ENCODE assay signal across 23 cellular contexts in genomic region chr1:20712210-20712577, GRCh38. TPM values are rescaled to one million over a fixed set of nuclear protein-coding genes. Genes with fewer than 3 reads are reported as not detected.
DNase-seq lines count a peak whose midpoint lies in the region; ATAC-seq and TF ChIP-seq lines count a peak whose summit lies in the region.
"Had no signal": no experiment of that assay in that cellular context is flagged by ENCODE, and none has a peak within 500 bp of the region (broad histone marks: within the 10 kb centered on the region; RNA-seq: fewer than 3 reads in every experiment).

No MANE protein-coding gene starts in this region.

- H3K36me3 Mint-ChIP-seq in activated naive CD4-positive, alpha-beta T cell treated with anti-CD3 and anti-CD28 coated beads, Interleukin-2, amount 50 U/mL, for 72 hours: no peaks in the 10 kb centered on the region
- no peaks in the 10 kb centered on the region for H3K36me3 Mint-ChIP-seq in glutamatergic neuron (ENCODE audit: unreplicated experiment)
- H3K36me3 Mint-ChIP-seq: activated naive CD8-positive, alpha-beta T cell; mesothelial cell of epicardium had no signal

- no peak for DNase-seq in activated naive CD4-positive, alpha-beta T cell treated with anti-CD3 and anti-CD28 coated beads, Interleukin-2, amount 50 U/mL, for 72 hours (ENCODE audit: low spot score in 2 of 2)
- no peak for DNase-seq in activated naive CD4-positive, alpha-beta T cell (lab: John Stamatoyannopoulos, UW)
- DNase-seq in SJCRH30 (no peak), glutamatergic neuron (no peak), transverse colon (no peak)
- DNase-seq: activated CD4-positive, alpha-beta T cell treated with anti-CD3 and anti-CD28 coated beads, Interleukin-2, amount 50 U/mL, for 4 hours; activated CD8-positive, alpha-beta memory T cell treated with anti-CD3 and anti-CD28 coated beads, Interleukin-2, amount 50 U/mL, for 48 hours; GDM1; naive thymus-derived CD8-positive, alpha-beta T cell; NCI-H2227 treated with DMSO at 0.1 percent for 48 hours; RPMI8226; stimulated activated CD4-positive, alpha-beta T cell treated with anti-CD3 and anti-CD28 coated beads, Interleukin-1b, Interleukin-23, amount 100 ng/mL, for 48 hours; stimulated activated CD8-positive, alpha-beta memory T cell treated with anti-CD3 and anti-CD28 coated beads, Interleukin-4, amount 100 ng/mL, for 48 hours had no signal

- peak overlapping the region; percentile 95 for H3K27ac ChIP-seq in SJCRH30
- peak overlapping the region; percentile 48 for H3K27ac ChIP-seq in temporal lobe (ENCODE audit: low read depth, low read length)
- H3K27ac ChIP-seq in transverse colon: no peak overlapping the region
- H3K27ac ChIP-seq: BLaER1, KMS-11, skin epidermis, tibial nerve had no signal

- TF ChIP-seq CTCF in glutamatergic neuron (IDR thresholded peaks at IDR 0.05; ENCODE audit: partially characterized antibody, unreplicated experiment) (no peak), transverse colon (IDR thresholded peaks at IDR 0.05) (no peak)

- H3K9me3 Mint-ChIP-seq in activated naive CD4-positive, alpha-beta T cell treated with anti-CD3 and anti-CD28 coated beads, Interleukin-2, amount 50 U/mL, for 72 hours: no peaks in the 10 kb centered on the region
- H3K9me3 Mint-ChIP-seq in glutamatergic neuron (ENCODE audit: unreplicated experiment): peaks cover 21% of the 10 kb centered on the region
- H3K9me3 Mint-ChIP-seq: activated T-helper 2 cell treated with anti-CD3 and anti-CD28 coated beads, Interferon-gamma antibody, Interleukin-2, Interleukin-4, amounts not matched to agents 10 μg/mL and 5 μg/mL and 100 μg/mL, durations not matched to agents 14 hours and 24 hours and 36 hours; mesothelial cell of epicardium had no signal

- ATAC-seq in activated naive CD4-positive, alpha-beta T cell treated with anti-CD3 and anti-CD28 coated beads, Interleukin-2, amount 50 U/mL, for 72 hours: peak; percentile 38 to 57
- no peak for ATAC-seq in HG03139 (IDR thresholded peaks at IDR 0.05; ENCODE audit: unreplicated experiment)
- ATAC-seq: naive thymus-derived CD8-positive, alpha-beta T cell had no signal

- H3K4me3 ChIP-seq in SJCRH30: no peak overlapping the region
- H3K4me3 ChIP-seq in transverse colon: no peak overlapping the region
- H3K4me3 ChIP-seq: BLaER1, skin epidermis, tibial nerve had no signal

- peaks cover 20% of the 10 kb centered on the region for H3K27me3 Mint-ChIP-seq in glutamatergic neuron (ENCODE audit: unreplicated experiment)

- H3K4me1 Mint-ChIP-seq in glutamatergic neuron (ENCODE audit: low read depth, unreplicated experiment): peaks cover 18% of the 10 kb centered on the region
- H3K4me1 Mint-ChIP-seq: mesothelial cell of epicardium had no signal

- H3K36me3 ChIP-seq in SJCRH30 (no peaks in the 10 kb centered on the region), transverse colon (no peaks in the 10 kb centered on the region)
- H3K36me3 ChIP-seq: BLaER1, tibial nerve had no signal

- H3K27ac Mint-ChIP-seq in activated naive CD4-positive, alpha-beta T cell treated with anti-CD3 and anti-CD28 coated beads, Interleukin-2, amount 50 U/mL, for 72 hours: no peak overlapping the region
- peak overlapping the region; percentile 96 for H3K27ac Mint-ChIP-seq in glutamatergic neuron (ENCODE audit: unreplicated experiment)
- H3K27ac Mint-ChIP-seq: activated naive CD8-positive, alpha-beta T cell; activated T-helper 2 cell treated with anti-CD3 and anti-CD28 coated beads, Interferon-gamma antibody, Interleukin-2, Interleukin-4, amounts not matched to agents 10 μg/mL and 5 μg/mL and 100 μg/mL, durations not matched to agents 14 hours and 24 hours and 36 hours; mesothelial cell of epicardium; naive thymus-derived CD8-positive, alpha-beta T cell had no signal

- in situ Hi-C loops in transverse colon (cut with MboI; ENCODE audit: low pct_ligation_motif_present in 1 of 4, low pct_unique_long_range_greater_than_20kb in 1 of 4, low sequenced_read_pairs in 3 of 4): no loop called here

- 89% methylated on average over 6 of the region's 6 CpGs; no CpG with 5 or more reads in 1 of the 2 donors for whole genome bisulfite sequencing in transverse colon (ENCODE audit: low coverage in 1 of 2), 2 donors

- H3K27me3 ChIP-seq in SJCRH30 (no peaks in the 10 kb centered on the region), transverse colon (peaks cover 22% of the 10 kb centered on the region)

- TF ChIP-seq POLR2A in transverse colon (IDR thresholded peaks at IDR 0.05): no peak

- intact Hi-C loops in transverse colon (cut with DNase I; ENCODE audit: low total_unique reads): no loop called here

- no peak overlapping the region for H3K4me3 Mint-ChIP-seq in glutamatergic neuron (ENCODE audit: unreplicated experiment)
- H3K4me3 Mint-ChIP-seq: activated naive CD8-positive, alpha-beta T cell; mesothelial cell of epicardium; naive thymus-derived CD8-positive, alpha-beta T cell had no signal

- H3K9me3 ChIP-seq in SJCRH30 (replicated peaks) (no peaks in the 10 kb centered on the region), transverse colon (no peaks in the 10 kb centered on the region)
- H3K9me3 ChIP-seq: BLaER1, tibial nerve had no signal

- TF ChIP-seq EP300 in transverse colon (IDR thresholded peaks at IDR 0.05; ENCODE audit: low read depth): no peak

- peaks cover 29% of the 10 kb centered on the region for H3K4me1 ChIP-seq in SJCRH30
- peaks cover under 1 to 4% (median 2%) of the 10 kb centered on the region in 4 donors for H3K4me1 ChIP-seq in transverse colon

RNA-seq across cellular contexts. Expression of gene KIF17, which starts 5.6 kb away (rescaled TPM):
- 1 to 10 TPM in 1 of 2 donors, under 1 TPM in 1; 0.18 to 1.0 TPM for total RNA-seq in activated naive CD4-positive, alpha-beta T cell treated with anti-CD3 and anti-CD28 coated beads, Interleukin-2, amount 50 U/mL, for 72 hours
- 0.06 and 0.10 TPM in 2 replicates for total RNA-seq in SJCRH30 (2014; rRNA removed; shearing (Covaris generic))
- total RNA-seq in glutamatergic neuron (ENCODE audit: unreplicated experiment) (1.6 TPM), temporal lobe (5.2 TPM), transverse colon (10 to 100 TPM in 1 of 4 donors, under 1 TPM in 2, not detected in 1; 0.27 to 21.1 (median 0.79) TPM)
- total RNA-seq: naive thymus-derived CD8-positive, alpha-beta T cell; T-helper 1 cell treated with Interleukin-12 subunit alpha and Interleukin-12 subunit beta and Interleukin-4 antibody, amounts not matched to agents 30 ng/mL and 1 ng/mL, for 36 hours had no signal

RNA-seq across cellular contexts. Expression of gene SH2D5, which starts 20.3 kb away (rescaled TPM):
- under 1 TPM in 1 of 2 donors, not detected in 1; 0.66 TPM for total RNA-seq in activated naive CD4-positive, alpha-beta T cell treated with anti-CD3 and anti-CD28 coated beads, Interleukin-2, amount 50 U/mL, for 72 hours
- total RNA-seq in SJCRH30 (2014; rRNA removed; shearing (Covaris generic)): 8.4 and 10.7 TPM in 2 replicates
- total RNA-seq in glutamatergic neuron (ENCODE audit: unreplicated experiment) (1.2 TPM), temporal lobe (0.49 TPM), transverse colon (under 1 TPM in 1 of 4 donors, not detected in 3; 0.37 TPM)
- total RNA-seq: naive thymus-derived CD8-positive, alpha-beta T cell; tibial nerve had no signal

RNA-seq across cellular contexts. Expression of gene DDOST, which starts 51.0 kb away (rescaled TPM):
- 100 to 1,000 TPM; 140 to 184 TPM for total RNA-seq in activated naive CD4-positive, alpha-beta T cell treated with anti-CD3 and anti-CD28 coated beads, Interleukin-2, amount 50 U/mL, for 72 hours
- total RNA-seq in SJCRH30 (2014; rRNA removed; shearing (Covaris generic)): 267 and 269 TPM in 2 replicates
- total RNA-seq in glutamatergic neuron (ENCODE audit: unreplicated experiment) (126 TPM), temporal lobe (81.4 TPM), transverse colon (100 to 1,000 TPM in 3 of 4 donors, 10 to 100 TPM in 1; 70.3 to 157 (median 105) TPM)

Comparison
In these comparisons a context has a peak if more than half of its experiments do, and no peak if none do; other contexts are left out.
1. H3K27ac ChIP-seq: peak in SJCRH30 (single experiment) and temporal lobe (single experiment); none in transverse colon (0 of 4).